In genomic region chr19:8005534-8006256, GRCh38 we compare ENCODE assay signal across 8 cellular contexts.
A peak's percentile ranks its signal among the peaks of the same experiment; 100 is the strongest.
DNase-seq lines count a peak whose midpoint lies in the region; ATAC-seq lines count a peak whose summit lies in the region.

Gene ELAVL1 (minus strand): TSS chr19:8005641. CDS start chr19:7991815, 13,826 bp downstream.

- no peaks in the 10 kb centered on the region for H3K27me3 ChIP-seq in ACC112 (ENCODE audit: insufficient read depth, low read length)

- peak within 1 kb of the TSS; percentile 61 for H3K27ac ChIP-seq in ACC112 (ENCODE audit: low read depth, low read length)

- peaks cover 44% of the 10 kb centered on the region for H3K79me2 ChIP-seq in ACC112 (ENCODE audit: control insufficient read depth, insufficient read depth, low read length, unreplicated experiment)

- peak within 1 kb of the TSS; percentile 95 for H3K4me3 ChIP-seq in ACC112 (ENCODE audit: low read depth, low read length)

- H3K4me1 ChIP-seq in ACC112 (ENCODE audit: control insufficient read depth, insufficient read depth, low read length, unreplicated experiment) = peaks cover 8% of the 10 kb centered on the region

- ATAC-seq in GM18867 (IDR thresholded peaks at IDR 0.05; ENCODE audit: unreplicated experiment) (peak; percentile 72), HG03139 (IDR thresholded peaks at IDR 0.05; ENCODE audit: unreplicated experiment) (peak; percentile 51)

- peak within 1 kb of the TSS; percentile 93 for H2AFZ ChIP-seq in ACC112 (ENCODE audit: low read length, unreplicated experiment)

- DNase-seq in NCI-H345 (lab: John Stamatoyannopoulos, UW) (peak; percentile 95), cerebellar cortex (ENCODE audit: low spot score) (peak; percentile 76), kidney glomerular epithelial cell (lab: John Stamatoyannopoulos, UW) (peak; percentile 60)
- DNase-seq in activated CD4-positive, alpha-beta T cell treated with anti-CD3 and anti-CD28 coated beads for 1 hour = peak; percentile 82
- DNase-seq in stimulated activated CD4-positive, alpha-beta T cell treated with anti-CD3 and anti-CD28 coated beads, Interleukin-15, amount 100 ng/mL, for 48 hours (ENCODE audit: low read depth in 2 of 2) = peak; percentile 75 to 87

- H3K36me3 ChIP-seq in ACC112 (ENCODE audit: insufficient read depth, low read length) = no peaks in the 10 kb centered on the region

Comparison
In these comparisons a context has a peak if more than half of its experiments do, and no peak if none do; other contexts are left out.
1. Peak in every context shown above with its lines: DNase-seq, ATAC-seq, H3K4me3 ChIP-seq and H3K27ac ChIP-seq.